ENCODE assay signal across 8 cellular contexts in the genomic region with DNA sequence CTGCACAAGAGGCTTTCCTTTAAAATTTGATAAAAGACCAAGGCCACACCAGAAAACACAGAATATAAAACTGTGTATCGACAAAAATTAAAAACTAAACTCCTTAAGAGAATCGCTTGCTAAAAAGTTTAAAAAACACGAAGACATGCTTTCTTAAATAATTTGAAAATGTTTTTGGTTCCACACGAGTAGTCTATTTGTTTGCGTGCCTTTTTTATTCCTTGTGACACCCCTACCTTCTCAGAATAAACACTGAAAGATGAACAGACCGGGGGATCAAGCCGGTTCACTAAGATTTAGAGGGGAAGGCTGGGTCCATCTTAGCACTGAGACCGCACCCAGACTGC.
A peak's percentile ranks its signal among the peaks of the same experiment; 100 is the strongest.
DNase-seq lines count a peak whose midpoint lies in the region; ATAC-seq, FAIRE-seq and TF ChIP-seq lines count a peak whose summit lies in the region.

No MANE protein-coding gene starts in this region.

- H2BK12ac ChIP-seq in H1 (ENCODE audit: low read depth, low read length) (peak overlapping the region; percentile 83; the same call in 1 of the 2 replicates), neuronal stem cell (ENCODE audit: low read length) (no peak overlapping the region)

- H3K4me2 ChIP-seq in OCI-LY1 (ENCODE audit: low read length) (peak overlapping the region; percentile 93), H1 (ENCODE audit: insufficient read depth in 1 of 2, low read depth in 2 of 2, low read length in 2 of 2) (peak overlapping the region; percentile 75 to 81), neuronal stem cell (ENCODE audit: insufficient read depth, low read length, poor library complexity, severe bottlenecking) (peak overlapping the region; percentile 64)

- no peak overlapping the region; the same call in 1 of the 2 replicates for H4K8ac ChIP-seq in H1 (ENCODE audit: extremely low read depth, insufficient read depth, low read length)
- H4K8ac ChIP-seq in neuronal stem cell (ENCODE audit: low read depth, low read length), result no peak overlapping the region

- TF ChIP-seq POLR2A in H1 (IDR thresholded peaks at IDR 0.05; ENCODE audit: control extremely low read depth in 1 of 2, low read depth in 2 of 2, low read length in 2 of 2), result no peak

- peak overlapping the region; percentile 95 for H3K27ac ChIP-seq in CD8-positive, alpha-beta T cell (ENCODE audit: low read depth, low read length)
- H3K27ac ChIP-seq in OCI-LY1 (ENCODE audit: low read depth, low read length, poor library complexity, severe bottlenecking) (peak overlapping the region; percentile 100), H1 (ENCODE audit: low read depth, low read length) (peak overlapping the region; percentile 88), neuronal stem cell (replicated peaks; ENCODE audit: low read length) (peak overlapping the region; percentile 97)

- no peak for TF ChIP-seq RAD21 in H1 (IDR thresholded peaks at IDR 0.05 in 1 of 2, conservative IDR thresholded peaks at IDR 0.05 in 1 of 2; ENCODE audit: low read depth in 2 of 2, low read length in 2 of 2)

- H3K9me2 ChIP-seq in OCI-LY1 (ENCODE audit: low read depth, low read length), result no peaks in the 10 kb centered on the region

- peak overlapping the region; percentile 92 for H4K5ac ChIP-seq in H1 (ENCODE audit: insufficient read length, low read depth, low read length)

- H4K91ac ChIP-seq in H1 (replicated peaks; ENCODE audit: insufficient read length, low read length), result peak overlapping the region; percentile 91
- H4K91ac ChIP-seq in neuronal stem cell (ENCODE audit: low read depth, low read length, poor library complexity), result no peak overlapping the region

- ATAC-seq in CD8-positive, alpha-beta T cell, result no peak
- ATAC-seq in HG03378 (IDR thresholded peaks at IDR 0.05; ENCODE audit: unreplicated experiment), result no peak
- ATAC-seq in HG03039 (IDR thresholded peaks at IDR 0.05; ENCODE audit: unreplicated experiment), result no peak
- no peak for ATAC-seq in HG03457 (IDR thresholded peaks at IDR 0.05; ENCODE audit: unreplicated experiment)

- H3K4me1 Mint-ChIP-seq in CD8-positive, alpha-beta T cell (ENCODE audit: low read depth), result peaks cover 47% of the 10 kb centered on the region

- CTCF ChIA-PET in CD8-positive, alpha-beta T cell (lab: Charles Lee), result interaction anchor here (1.4 kb wide), 1 partner anchor 956 kb away, joined by 4 read pairs; a partner anchor contains a TSS
- CTCF ChIA-PET in H1 (lab: Charles Lee; ENCODE audit: partially characterized antibody), result no interaction called here

- no peak overlapping the region for H3K23ac ChIP-seq in H1 (ENCODE audit: insufficient read length)
- no peak overlapping the region for H3K23ac ChIP-seq in neuronal stem cell (ENCODE audit: low read depth, low read length, poor library complexity)

- 9% methylated on average over 8 of the region's 8 CpGs; no CpG with 5 or more reads in 1 of the 2 experiments for WGBS in H1 (ENCODE audit: extremely low coverage in 1 of 2, insufficient coverage in 1 of 2, insufficient read length in 1 of 2, insufficient replicate concordance in 2 of 2, low coverage in 1 of 2, low lambda C conversion rate in 2 of 2, missing lambda C conversion rate in 1 of 2), 2 experiments
- no CpG with 5 or more reads among the region's 8 CpGs for WGBS in neuronal stem cell (ENCODE audit: extremely low coverage in 2 of 2, insufficient read length in 2 of 2, insufficient replicate concordance in 1 of 2), 2 donors

- no peaks in the 10 kb centered on the region for H3K27me3 Mint-ChIP-seq in CD8-positive, alpha-beta T cell (ENCODE audit: low read depth)

- peak overlapping the region; percentile 79; the same call in 1 of the 2 replicates for H3K18ac ChIP-seq in H1 (ENCODE audit: extremely low read depth, low read length)
- peak overlapping the region; percentile 90 for H3K18ac ChIP-seq in neuronal stem cell (ENCODE audit: low read length)

- H2BK120ac ChIP-seq in H1 (replicated peaks; ENCODE audit: low read depth, low read length) (no peak overlapping the region), neuronal stem cell (ENCODE audit: low read depth, low read length) (no peak overlapping the region)

- no peaks in the 10 kb centered on the region for H3K9me3 Mint-ChIP-seq in CD8-positive, alpha-beta T cell

- no peak for TF ChIP-seq CTCF in CD8-positive, alpha-beta T cell (IDR thresholded peaks at IDR 0.05)
- TF ChIP-seq CTCF in OCI-LY1 (IDR thresholded peaks at IDR 0.05; ENCODE audit: low read length), result no peak
- TF ChIP-seq CTCF in H1 (IDR thresholded peaks at IDR 0.05; ENCODE audit: control extremely low read depth in 1 of 3, insufficient read depth in 1 of 3, low read depth in 1 of 3, low read length in 3 of 3), result no peak

- H2AK5ac ChIP-seq in H1 (ENCODE audit: low read depth, low read length), result no peak overlapping the region
- no peak overlapping the region for H2AK5ac ChIP-seq in neuronal stem cell (ENCODE audit: low read depth, low read length)

- no peaks in the 10 kb centered on the region for H3K79me1 ChIP-seq in H1 (ENCODE audit: low read depth, low read length)
- no peaks in the 10 kb centered on the region for H3K79me1 ChIP-seq in neuronal stem cell (ENCODE audit: low read depth, low read length)

- H3F3A ChIP-seq in OCI-LY1 (ENCODE audit: insufficient read depth, low read length), result no peaks in the 10 kb centered on the region

- H3K9me3 ChIP-seq in CD8-positive, alpha-beta T cell (ENCODE audit: low read length), result no peaks in the 10 kb centered on the region
- H3K9me3 ChIP-seq in OCI-LY1 (ENCODE audit: low read length), result no peaks in the 10 kb centered on the region
- H3K9me3 ChIP-seq in H1 (ENCODE audit: insufficient read depth in 2 of 2, low read depth in 1 of 2, low read length in 1 of 2), result no peaks in the 10 kb centered on the region
- H3K9me3 ChIP-seq in neuronal stem cell (replicated peaks in 1 of 2; ENCODE audit: control insufficient read depth in 2 of 2, insufficient read depth in 1 of 2, low read depth in 1 of 2, low read length in 2 of 2), result peaks cover 0 to 1% of the 10 kb centered on the region in 2 donors

- H2BK15ac ChIP-seq in H1 (ENCODE audit: low read length) (no peak overlapping the region), neuronal stem cell (ENCODE audit: low read length) (no peak overlapping the region)

- H3K36me3 Mint-ChIP-seq in CD8-positive, alpha-beta T cell, result peaks cover 3% of the 10 kb centered on the region

- H3K56ac ChIP-seq in H1 (replicated peaks; ENCODE audit: insufficient read length, low read depth, low read length), result peak overlapping the region; percentile 92

- no peak overlapping the region for H2BK20ac ChIP-seq in H1 (ENCODE audit: low read length)

- H3K79me2 ChIP-seq in OCI-LY1 (ENCODE audit: insufficient read depth, low read length), result no peaks in the 10 kb centered on the region
- no peaks in the 10 kb centered on the region for H3K79me2 ChIP-seq in H1 (ENCODE audit: control insufficient read depth in 1 of 2, insufficient read depth in 2 of 2, low read length in 2 of 2)

- POLR2A ChIA-PET in CD8-positive, alpha-beta T cell (lab: Charles Lee), result interaction anchor here (1.3 to 1.5 kb wide), 2 partner anchors 276 to 954 kb away, joined by 4 to 13 read pairs; a partner anchor contains a TSS
- POLR2A ChIA-PET in H1 (lab: Charles Lee; ENCODE audit: partially characterized antibody), result no interaction called here

- H3K4me3 Mint-ChIP-seq in CD8-positive, alpha-beta T cell, result peak overlapping the region; percentile 91

- H3K4ac ChIP-seq in H1 (replicated peaks; ENCODE audit: insufficient read length, low read depth, low read length) (peak overlapping the region; percentile 13), neuronal stem cell (ENCODE audit: low read length) (no peak overlapping the region)

- H3K14ac ChIP-seq in H1 (ENCODE audit: insufficient read length), result no peak overlapping the region
- H3K14ac ChIP-seq in neuronal stem cell (ENCODE audit: low read length), result no peak overlapping the region

- H3K27ac Mint-ChIP-seq in CD8-positive, alpha-beta T cell, result peak overlapping the region; percentile 99

- H2AFZ ChIP-seq in OCI-LY1 (ENCODE audit: low read length) (no peak overlapping the region), H1 (ENCODE audit: low read length) (no peak overlapping the region), neuronal stem cell (ENCODE audit: low read length) (peak overlapping the region; percentile 87)

- no peaks in the 10 kb centered on the region for H4K20me1 ChIP-seq in OCI-LY1 (ENCODE audit: insufficient read depth, low read length)
- H4K20me1 ChIP-seq in H1 (replicated peaks in 1 of 2; ENCODE audit: control insufficient read depth in 1 of 2, insufficient read depth in 2 of 2, low read length in 2 of 2), result no peaks in the 10 kb centered on the region

- H3K4me1 ChIP-seq in CD8-positive, alpha-beta T cell (ENCODE audit: insufficient read depth, low read length), result peaks cover 28% of the 10 kb centered on the region
- peaks cover 29% of the 10 kb centered on the region for H3K4me1 ChIP-seq in OCI-LY1 (ENCODE audit: insufficient read depth, low read length, severe bottlenecking)
- peaks cover 0 to 9% (median 5%) of the 10 kb centered on the region in 4 experiments; a peak in 4 of 7 replicates for H3K4me1 ChIP-seq in H1 (replicated peaks in 1 of 4; ENCODE audit: control insufficient read depth in 3 of 4, insufficient read depth in 4 of 4, low read length in 3 of 4)
- peaks cover 0 to 7% of the 10 kb centered on the region in 2 donors for H3K4me1 ChIP-seq in neuronal stem cell (ENCODE audit: control insufficient read depth in 2 of 2, insufficient read depth in 1 of 2, low read depth in 1 of 2, low read length in 2 of 2)

- H3K23me2 ChIP-seq in H1 (ENCODE audit: low read depth, low read length), result 0 out of 2 replicates have a peak, but pooled peaks cover 4% of the 10 kb centered on the region

- no peak for TF ChIP-seq EP300 in H1 (IDR thresholded peaks at IDR 0.05; ENCODE audit: borderline replicate concordance in 1 of 2, low read depth in 2 of 2, low read length in 2 of 2)

- no peaks in the 10 kb centered on the region for H3K36me3 ChIP-seq in CD8-positive, alpha-beta T cell (ENCODE audit: insufficient read depth, low read length)
- no peaks in the 10 kb centered on the region; the same call in 1 of the 2 replicates for H3K36me3 ChIP-seq in OCI-LY1 (ENCODE audit: insufficient read depth, low read length)
- no peaks in the 10 kb centered on the region for H3K36me3 ChIP-seq in H1 (ENCODE audit: control insufficient read depth in 2 of 4, insufficient read depth in 4 of 4, low read length in 3 of 4)
- no peaks in the 10 kb centered on the region for H3K36me3 ChIP-seq in neuronal stem cell (replicated peaks in 1 of 2; ENCODE audit: control insufficient read depth in 2 of 2, insufficient read depth in 2 of 2, low read length in 2 of 2)

- peak overlapping the region; percentile 87 for H2BK5ac ChIP-seq in H1 (ENCODE audit: low read depth, low read length)
- H2BK5ac ChIP-seq in neuronal stem cell (ENCODE audit: low read length), result no peak overlapping the region

- H3K9ac ChIP-seq in OCI-LY1 (ENCODE audit: low read length) (peak overlapping the region; percentile 93), H1 (replicated peaks in 1 of 4; ENCODE audit: extremely low read depth in 1 of 4, low read depth in 3 of 4, low read length in 3 of 4) (peak overlapping the region; percentile 60 to 94 (median 90)), neuronal stem cell (ENCODE audit: low read depth, low read length, poor library complexity) (no peak overlapping the region)

- no peak for FAIRE-seq in H1 (lab: Jason Lieb, UNC)

- no peaks in the 10 kb centered on the region for H3K27me3 ChIP-seq in CD8-positive, alpha-beta T cell (ENCODE audit: insufficient read depth, low read length)
- H3K27me3 ChIP-seq in OCI-LY1 (ENCODE audit: insufficient read depth, low read length), result no peaks in the 10 kb centered on the region
- no peaks in the 10 kb centered on the region for H3K27me3 ChIP-seq in H1 (replicated peaks in 1 of 4; ENCODE audit: control insufficient read depth in 3 of 4, extremely low read depth in 1 of 4, insufficient read depth in 3 of 4, low read length in 3 of 4)
- H3K27me3 ChIP-seq in neuronal stem cell (ENCODE audit: control insufficient read depth in 3 of 3, insufficient read depth in 3 of 3, low read depth in 1 of 3, low read length in 3 of 3), result no peaks in the 10 kb centered on the region

- intact Hi-C loops in CD8-positive, alpha-beta T cell (cut with DNase I, micrococcal nuclease), result loop anchor here (1.0 to 10.0 kb wide), 20 partner anchors 180 to 1403 kb away; a partner anchor contains a TSS

- peak overlapping the region; percentile 65 for H3K4me3 ChIP-seq in CD8-positive, alpha-beta T cell (ENCODE audit: low read depth, low read length)
- H3K4me3 ChIP-seq in OCI-LY1 (ENCODE audit: low read depth, low read length, poor library complexity, severe bottlenecking) (peak overlapping the region; percentile 71), H1 (ENCODE audit: extremely low read depth in 1 of 4, insufficient read depth in 2 of 4, low read depth in 3 of 4, low read length in 4 of 4) (peak overlapping the region; percentile 63 to 80 (median 74)), neuronal stem cell (ENCODE audit: low read length in 2 of 2) (peak overlapping the region; percentile 58 to 83)

- no peak for DNase-seq in CD8-positive, alpha-beta T cell
- DNase-seq in H1 (ENCODE audit: low read depth in 1 of 2, low spot score in 2 of 2) (no peak), neuronal stem cell (ENCODE audit: low spot score) (no peak), NCI-H1105 (lab: John Stamatoyannopoulos, UW) (no peak)
